8 cellular contexts compared by ENCODE assay signal in the genomic region with DNA sequence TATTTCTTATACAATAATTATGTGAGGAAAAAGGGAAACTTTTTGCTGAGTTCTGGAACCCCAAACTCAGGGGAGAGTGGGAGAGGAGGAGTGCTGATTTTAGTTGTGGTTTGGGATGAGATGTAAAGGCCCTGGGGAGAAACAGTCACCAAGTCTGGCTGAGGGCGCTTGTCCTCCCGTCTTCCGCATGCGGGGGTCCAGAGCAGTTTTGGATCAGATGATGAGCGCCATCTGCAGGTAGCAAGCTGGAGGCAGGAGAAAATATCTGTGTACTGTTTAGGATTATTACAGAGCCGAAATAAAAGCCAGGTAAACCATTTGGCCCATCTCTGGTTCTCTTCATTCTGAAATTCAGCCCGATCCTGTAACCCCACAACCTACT.
DNase-seq lines count a peak whose midpoint lies in the region; ATAC-seq lines count a peak whose summit lies in the region.

No MANE protein-coding gene starts in this region.

- DNase-seq in GF-D8 (lab: John Stamatoyannopoulos, UW), result peak; percentile 48
- DNase-seq in NCI-H2227 treated with DMSO at 0.1 percent for 48 hours (lab: John Stamatoyannopoulos, UW), result peak; percentile 74
- peak; percentile 54 to 69 (median 59) for DNase-seq in activated CD4-positive, CD25-positive, alpha-beta regulatory T cell (lab: John Stamatoyannopoulos, UW)
- DNase-seq in central memory CD4-positive, alpha-beta T cell, result peak; percentile 74
- DNase-seq in kidney glomerular epithelial cell (lab: John Stamatoyannopoulos, UW), result peak; percentile 83
- peak; percentile 61 to 79 for DNase-seq in stimulated activated CD4-positive, alpha-beta T cell treated with anti-CD3 and anti-CD28 coated beads, Interleukin-15, amount 100 ng/mL, for 48 hours (ENCODE audit: low read depth in 2 of 2)

- ATAC-seq in HG03064 (IDR thresholded peaks at IDR 0.05; ENCODE audit: low read depth, unreplicated experiment), result peak; percentile 39
- ATAC-seq in HG03520 (IDR thresholded peaks at IDR 0.05; ENCODE audit: unreplicated experiment), result no peak
